8 cellular contexts compared by ENCODE assay signal in the genomic region with DNA sequence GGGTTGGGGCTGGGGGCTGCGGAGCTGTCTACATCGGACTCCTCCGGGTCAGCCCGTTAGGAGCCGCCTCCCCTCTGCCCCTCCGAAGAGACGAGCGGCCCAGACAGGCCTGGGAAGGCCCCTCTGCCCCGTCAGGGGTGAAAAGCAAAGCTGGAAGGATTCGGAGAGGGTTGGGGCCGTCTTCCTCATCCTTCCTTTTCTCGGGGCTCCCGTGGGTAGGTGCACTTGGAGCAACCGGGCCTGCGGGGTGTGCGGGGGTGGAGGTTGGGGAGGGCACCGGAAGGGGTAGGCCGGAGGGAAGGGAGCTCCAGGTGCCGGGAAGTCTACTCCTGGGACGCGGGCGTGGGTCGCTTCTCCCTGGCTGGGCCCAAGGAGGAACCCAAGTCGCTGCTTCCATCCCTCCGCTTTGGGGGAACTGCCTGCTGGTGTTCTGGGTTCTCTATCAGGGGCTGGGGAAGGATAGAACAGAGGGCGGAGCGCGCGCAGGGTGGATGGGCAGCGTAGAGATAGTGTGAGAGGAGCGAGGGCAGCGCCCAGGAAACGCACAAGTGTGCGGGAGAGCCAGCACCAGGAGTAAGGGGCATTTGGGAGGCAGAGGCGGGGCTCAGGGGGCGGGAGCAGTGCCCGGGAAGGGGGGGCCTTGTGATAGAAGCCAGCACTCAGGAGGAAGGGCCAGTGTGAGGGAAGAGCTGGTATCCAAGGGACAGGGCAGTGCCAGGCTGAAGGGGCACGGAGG. TPM values are rescaled to one million over a fixed set of nuclear protein-coding genes. Genes with fewer than 3 reads are reported as not detected.
A peak's percentile ranks its signal among the peaks of the same experiment; 100 is the strongest.
DNase-seq lines count a peak whose midpoint lies in the region; ATAC-seq and TF ChIP-seq lines count a peak whose summit lies in the region.

No MANE protein-coding gene starts in this region.

- peaks cover 18% of the 10 kb centered on the region for H3K36me3 Mint-ChIP-seq in activated naive CD8-positive, alpha-beta T cell treated with anti-CD3 and anti-CD28 coated beads, Interleukin-2, amount 10 ng/mL, durations not matched to agents 7 days and 5 days

- WGBS in heart left ventricle, 4 donors = 0 to 1% (median 0%) methylated on average over 22 to 38 of the region's 38 CpGs

- peaks cover 27% of the 10 kb centered on the region for H3K4me1 Mint-ChIP-seq in activated naive CD8-positive, alpha-beta T cell treated with anti-CD3 and anti-CD28 coated beads, Interleukin-2, amount 10 ng/mL, durations not matched to agents 7 days and 5 days

- H3K27me3 Mint-ChIP-seq in activated naive CD8-positive, alpha-beta T cell treated with anti-CD3 and anti-CD28 coated beads, Interleukin-2, amount 10 ng/mL, durations not matched to agents 7 days and 5 days = peaks cover 2% of the 10 kb centered on the region

- H3K36me3 ChIP-seq in Peyer's patch (peaks cover 0 to 26% (median 0%) of the 10 kb centered on the region in 3 donors), heart left ventricle (peaks cover 0 to 27% (median 24%) of the 10 kb centered on the region in 9 donors)

- TF ChIP-seq POLR2A in Peyer's patch (IDR thresholded peaks at IDR 0.05) = peak; percentile 69 to 70
- no peak for TF ChIP-seq POLR2A in heart left ventricle (IDR thresholded peaks at IDR 0.05)

- H3K27ac ChIP-seq in Peyer's patch (peak overlapping the region; percentile 89 to 100 (median 94)), heart left ventricle (peak overlapping the region; percentile 97 to 100 (median 100))

- H3K9me3 ChIP-seq in Peyer's patch = no peaks in the 10 kb centered on the region
- no peaks in the 10 kb centered on the region for H3K9me3 ChIP-seq in heart left ventricle

- no peak for TF ChIP-seq CTCF in GM13977 (IDR thresholded peaks at IDR 0.05; ENCODE audit: extremely low read depth, insufficient read depth, missing control alignments)
- no peak for TF ChIP-seq CTCF in Peyer's patch (IDR thresholded peaks at IDR 0.05)
- no peak for TF ChIP-seq CTCF in heart left ventricle (IDR thresholded peaks at IDR 0.05)

- peak overlapping the region; percentile 98 for H3K4me3 Mint-ChIP-seq in activated naive CD8-positive, alpha-beta T cell treated with anti-CD3 and anti-CD28 coated beads, Interleukin-2, amount 10 ng/mL, durations not matched to agents 7 days and 5 days

- H3K27me3 ChIP-seq in Peyer's patch (no peaks in the 10 kb centered on the region), heart left ventricle (no peaks in the 10 kb centered on the region)

- H3K4me3 ChIP-seq in Peyer's patch (peak overlapping the region; percentile 78 to 92 (median 90)), heart left ventricle (peak overlapping the region; percentile 63 to 100 (median 91))

- DNase-seq in A172 (ENCODE audit: low spot score) (peak; percentile 72), GM13977 (ENCODE audit: low spot score) (peak; percentile 70), HS-5 (ENCODE audit: low read depth) (peak; percentile 48), Peyer's patch (peak; percentile 62 to 86 (median 84)), heart left ventricle (peak; percentile 64 to 79 (median 76)), posterior cingulate gyrus (peak in 8 of 10 donors; percentile 58 to 94 (median 68))
- DNase-seq in activated naive CD8-positive, alpha-beta T cell treated with anti-CD3 and anti-CD28 coated beads, Interleukin-2, amount 10 ng/mL, durations not matched to agents 7 days and 5 days = peak; percentile 70

- no peaks in the 10 kb centered on the region for H3K9me3 Mint-ChIP-seq in activated naive CD8-positive, alpha-beta T cell treated with anti-CD3 and anti-CD28 coated beads, Interleukin-2, amount 10 ng/mL, durations not matched to agents 7 days and 5 days

- ATAC-seq in activated naive CD8-positive, alpha-beta T cell treated with anti-CD3 and anti-CD28 coated beads, Interleukin-2, amount 10 ng/mL, durations not matched to agents 7 days and 5 days (ENCODE audit: low read depth) = peak; percentile 7
- ATAC-seq in heart left ventricle = peak; percentile 24 to 50 (median 48)
- no peak for ATAC-seq in HG03108 (IDR thresholded peaks at IDR 0.05; ENCODE audit: unreplicated experiment)

- POLR2A ChIA-PET in activated naive CD8-positive, alpha-beta T cell treated with anti-CD3 and anti-CD28 coated beads, Interleukin-2, amount 10 ng/mL, durations not matched to agents 7 days and 5 days (lab: Charles Lee) = interaction anchor here (0.6 to 2.3 kb wide), 7 partner anchors 8 to 1876 kb away, joined by 3 to 6 read pairs (median 3); partner anchors contain the start of gene PSMD2

- in situ Hi-C loops in GM13977 (cut with MboI; ENCODE audit: low pct_unique_long_range_greater_than_20kb, low sequenced_read_pairs, unreplicated experiment) = no loop called here

- peak overlapping the region; percentile 95 for H3K27ac Mint-ChIP-seq in activated naive CD8-positive, alpha-beta T cell treated with anti-CD3 and anti-CD28 coated beads, Interleukin-2, amount 10 ng/mL, durations not matched to agents 7 days and 5 days

- intact Hi-C loops in heart left ventricle (cut with DNase I) (loop anchor here in 3 of 10 donors (2.0 to 10.0 kb wide), 5 partner anchors 47 to 415 kb away; partner anchors contain the start of gene EIF4G1 (in 2 of the 3)), posterior cingulate gyrus (cut with DNase I) (loop anchor here (10.0 kb wide), 1 partner anchor 443 kb away; no protein-coding TSS in a partner anchor)

- H3K4me1 ChIP-seq in Peyer's patch = peaks cover 0 to 22% (median 3%) of the 10 kb centered on the region in 4 donors
- H3K4me1 ChIP-seq in heart left ventricle = peaks cover 0 to 31% (median 22%) of the 10 kb centered on the region in 12 donors

RNA-seq across cellular contexts. Expression of gene POLR2H, which starts 0.6 kb away (rescaled TPM):
- total RNA-seq in A172 (2014; rRNA removed; shearing (Covaris generic)) = 182 and 190 TPM in 2 replicates
- total RNA-seq in Peyer's patch (100 to 1,000 TPM in 3 of 4 donors, 10 to 100 TPM in 1; 90.8 to 307 (median 239) TPM), heart left ventricle (10 to 100 TPM; 15.2 to 40.3 (median 22.1) TPM)
- total RNA-seq in activated naive CD8-positive, alpha-beta T cell treated with anti-CD3 and anti-CD28 coated beads, Interleukin-2, amount 10 ng/mL, durations not matched to agents 7 days and 5 days = 10 to 100 TPM; 86.5 to 88.2 TPM
- polyA plus RNA-seq in heart left ventricle = 10 to 100 TPM; 37.9 to 51.4 TPM

RNA-seq across cellular contexts. Expression of gene CLCN2, which starts 0.7 kb away (rescaled TPM):
- 3.0 and 8.8 TPM in 2 replicates for total RNA-seq in A172 (2014; rRNA removed; shearing (Covaris generic))
- 10 to 100 TPM; 11.6 to 87.8 (median 63.8) TPM for total RNA-seq in Peyer's patch
- total RNA-seq in activated naive CD8-positive, alpha-beta T cell treated with anti-CD3 and anti-CD28 coated beads, Interleukin-2, amount 10 ng/mL, durations not matched to agents 7 days and 5 days = 1 to 10 TPM; 5.7 to 6.8 TPM
- 1 to 10 TPM; 1.3 to 3.6 (median 2.0) TPM for total RNA-seq in heart left ventricle
- 1 to 10 TPM; 1.2 to 2.7 TPM for polyA plus RNA-seq in heart left ventricle

RNA-seq across cellular contexts. Expression of gene THPO, which starts 15.9 kb away (rescaled TPM):
- 0.14 and 0.43 TPM in 2 replicates for total RNA-seq in A172 (2014; rRNA removed; shearing (Covaris generic))
- 1 to 10 TPM in 1 of 4 donors, under 1 TPM in 1, not detected in 2; 0.54 to 2.5 TPM for total RNA-seq in Peyer's patch
- not detected for total RNA-seq in activated naive CD8-positive, alpha-beta T cell treated with anti-CD3 and anti-CD28 coated beads, Interleukin-2, amount 10 ng/mL, durations not matched to agents 7 days and 5 days
- under 1 TPM in 4 of 9 donors, not detected in 5; 0.12 to 0.68 (median 0.29) TPM for total RNA-seq in heart left ventricle
- polyA plus RNA-seq in heart left ventricle = under 1 TPM; 0.19 to 0.36 TPM

RNA-seq across cellular contexts. Expression of gene CHRD, which starts 17.8 kb away (rescaled TPM):
- total RNA-seq in A172 (2014; rRNA removed; shearing (Covaris generic)) = 0.33 and 5.6 TPM in 2 replicates
- total RNA-seq in Peyer's patch (10 to 100 TPM in 1 of 4 donors, 1 to 10 TPM in 2, under 1 TPM in 1; 0.53 to 17.3 (median 4.4) TPM), heart left ventricle (1 to 10 TPM; 2.0 to 7.4 (median 4.8) TPM)
- not detected for total RNA-seq in activated naive CD8-positive, alpha-beta T cell treated with anti-CD3 and anti-CD28 coated beads, Interleukin-2, amount 10 ng/mL, durations not matched to agents 7 days and 5 days
- polyA plus RNA-seq in heart left ventricle = 1 to 10 TPM; 3.9 to 6.3 TPM

RNA-seq across cellular contexts. Expression of gene FAM131A, which starts 24.7 kb away (rescaled TPM):
- 0.62 and 0.65 TPM in 2 replicates for total RNA-seq in A172 (2014; rRNA removed; shearing (Covaris generic))
- total RNA-seq in Peyer's patch (10 to 100 TPM in 3 of 4 donors, 1 to 10 TPM in 1; 5.8 to 47.9 (median 19.6) TPM), heart left ventricle (10 to 100 TPM; 21.9 to 53.2 (median 30.9) TPM)
- total RNA-seq in activated naive CD8-positive, alpha-beta T cell treated with anti-CD3 and anti-CD28 coated beads, Interleukin-2, amount 10 ng/mL, durations not matched to agents 7 days and 5 days = 1 to 10 TPM; 5.5 to 6.1 TPM
- polyA plus RNA-seq in heart left ventricle = 10 to 100 TPM; 24.1 to 36.9 TPM

Comparison
In these comparisons a context has a peak if more than half of its experiments do, and no peak if none do; other contexts are left out.
1. POLR2A ChIP-seq: peak in Peyer's patch (2 of 2); none in heart left ventricle (0 of 2).
2. Peak in every context shown above with its lines, with median percentiles within 50 percentile points of each other: DNase-seq.